Comparison of ENCODE assay signal across 1 cellular context in the genomic region with DNA sequence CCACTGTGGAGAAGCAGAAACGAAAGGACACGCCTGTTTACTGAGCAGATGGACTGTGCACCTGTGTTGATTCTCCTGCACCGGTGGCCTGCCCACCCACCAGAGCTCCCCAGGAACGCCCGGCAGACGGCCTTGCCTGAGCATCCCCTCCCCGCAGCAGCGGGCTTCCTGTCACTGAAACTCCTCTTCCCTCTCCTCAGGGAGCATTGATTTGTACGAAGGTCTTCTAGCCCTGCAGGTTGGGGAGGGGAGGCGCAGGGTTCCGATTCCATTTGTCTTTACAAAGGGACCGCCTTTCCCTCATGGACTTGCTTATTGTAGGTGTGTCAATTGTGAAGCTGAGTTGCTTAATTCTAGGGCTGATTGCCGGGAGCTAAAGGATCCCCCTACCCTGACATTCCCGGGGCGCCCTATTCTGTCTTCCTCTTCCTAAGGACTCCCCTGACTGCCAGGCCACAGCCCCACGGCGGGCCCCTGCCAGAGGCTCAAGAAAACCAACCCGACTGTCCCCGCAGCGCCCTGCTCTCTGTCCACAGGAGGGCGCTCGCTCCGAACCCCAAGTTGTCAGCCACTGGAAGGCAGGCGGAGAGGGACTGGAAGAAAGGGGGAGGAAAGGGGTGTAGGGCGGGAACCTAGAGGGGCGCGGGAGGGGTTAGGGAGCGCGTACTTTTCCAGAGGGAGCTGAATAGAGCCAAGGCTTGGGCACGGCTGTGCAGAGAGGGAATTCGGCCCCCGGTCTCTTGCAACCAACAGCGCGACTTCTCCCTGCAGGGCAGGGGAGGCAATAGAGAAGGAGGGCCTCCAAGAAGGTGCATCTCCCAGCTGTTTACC.
TF ChIP-seq lines count a peak whose summit lies in the region.

No MANE protein-coding gene starts in this region.

TF ChIP-seq in HEK293T, 16 proteins besides CTCF, POLR2A, EP300 and RAD21 (continued from another document):
- TF ChIP-seq, protein P1, sequence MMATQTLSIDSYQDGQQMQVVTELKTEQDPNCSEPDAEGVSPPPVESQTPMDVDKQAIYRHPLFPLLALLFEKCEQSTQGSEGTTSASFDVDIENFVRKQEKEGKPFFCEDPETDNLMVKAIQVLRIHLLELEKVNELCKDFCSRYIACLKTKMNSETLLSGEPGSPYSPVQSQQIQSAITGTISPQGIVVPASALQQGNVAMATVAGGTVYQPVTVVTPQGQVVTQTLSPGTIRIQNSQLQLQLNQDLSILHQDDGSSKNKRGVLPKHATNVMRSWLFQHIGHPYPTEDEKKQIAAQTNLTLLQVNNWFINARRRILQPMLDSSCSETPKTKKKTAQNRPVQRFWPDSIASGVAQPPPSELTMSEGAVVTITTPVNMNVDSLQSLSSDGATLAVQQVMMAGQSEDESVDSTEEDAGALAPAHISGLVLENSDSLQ (IDR thresholded peaks at IDR 0.05): no peak
